8 cellular contexts compared by ENCODE assay signal in genomic region chr7:157009778-157010587, GRCh38. TPM values are rescaled to one million over a fixed set of nuclear protein-coding genes. Genes with fewer than 3 reads are reported as not detected.
DNase-seq lines count a peak whose midpoint lies in the region; ATAC-seq and TF ChIP-seq lines count a peak whose summit lies in the region.

No MANE protein-coding gene starts in this region.

- peaks cover 7% of the 10 kb centered on the region for H3K4me1 Mint-ChIP-seq in glutamatergic neuron (ENCODE audit: low read depth, unreplicated experiment)
- H3K4me1 Mint-ChIP-seq in stimulated activated naive CD8-positive, alpha-beta T cell treated with anti-CD3 and anti-CD28 coated beads, Interleukin-15, amount 100 ng/mL, for 72 hours: peaks cover 47% of the 10 kb centered on the region

- H3K27me3 ChIP-seq in OCI-LY3 (ENCODE audit: low read depth, low read length): no peaks in the 10 kb centered on the region

- H3K4me3 ChIP-seq in HEK293 (ENCODE audit: low read depth, low read length) (peak overlapping the region; percentile 71), OCI-LY3 (ENCODE audit: low read length) (peak overlapping the region; percentile 91)

- peak overlapping the region; percentile 30 for H3K4me3 Mint-ChIP-seq in glutamatergic neuron (ENCODE audit: unreplicated experiment)
- H3K4me3 Mint-ChIP-seq in stimulated activated naive CD8-positive, alpha-beta T cell treated with anti-CD3 and anti-CD28 coated beads, Interleukin-15, amount 100 ng/mL, for 72 hours: peak overlapping the region; percentile 54 to 84

- H3K27ac ChIP-seq in HEK293 (ENCODE audit: extremely low read depth, low read depth, low read length): peak overlapping the region; percentile 69; the same call in 1 of the 2 replicates
- peak overlapping the region; percentile 58 for H3K27ac ChIP-seq in OCI-LY3 (ENCODE audit: low read length)

- CTCF ChIA-PET in HEK293 (lab: Yijun Ruan, JAX): interaction anchor here (0.7 kb wide), 2 partner anchors 60 to 147 kb away, joined by 3 to 5 read pairs; partner anchors contain the start of gene NOM1

- DNase-seq in NCI-H1105 treated with DMSO at 0.1 percent for 48 hours (lab: John Stamatoyannopoulos, UW) (peak; percentile 40), NCI-H1105 (lab: John Stamatoyannopoulos, UW) (no peak), glutamatergic neuron (no peak), OCI-M2 (lab: John Stamatoyannopoulos, UW; ENCODE audit: unreplicated experiment) (no peak)
- DNase-seq in stimulated activated naive CD8-positive, alpha-beta T cell treated with anti-CD3 and anti-CD28 coated beads, Interleukin-15, amount 100 ng/mL, for 72 hours: no peak
- DNase-seq in stimulated activated CD4-positive, alpha-beta T cell treated with anti-CD3 and anti-CD28 coated beads, Interleukin-15, amount 100 ng/mL, for 24 hours: no peak

- H3K9me3 Mint-ChIP-seq in glutamatergic neuron (ENCODE audit: unreplicated experiment): peaks cover 14% of the 10 kb centered on the region
- H3K9me3 Mint-ChIP-seq in stimulated activated naive CD8-positive, alpha-beta T cell treated with anti-CD3 and anti-CD28 coated beads, Interleukin-15, amount 100 ng/mL, for 72 hours: no peaks in the 10 kb centered on the region

- peak overlapping the region; percentile 82 for H3K4me2 ChIP-seq in OCI-LY3 (ENCODE audit: low read length)

- POLR2A ChIA-PET in HEK293 (lab: Yijun Ruan, JAX): interaction anchor here (0.6 to 1.6 kb wide), 6 partner anchors 10 to 99 kb away, joined by 3 to 6 read pairs (median 3); no protein-coding TSS in a partner anchor

- H3K9me3 ChIP-seq in HEK293 (ENCODE audit: control insufficient read depth, insufficient read depth, low read depth, low read length) (no peaks in the 10 kb centered on the region), OCI-LY3 (ENCODE audit: insufficient read depth, low read length) (no peaks in the 10 kb centered on the region)

- H3K9ac ChIP-seq in OCI-LY3 (ENCODE audit: low read length): peak overlapping the region; percentile 96

- TF ChIP-seq CTCF in HEK293 (tag by site-specific recombination; IDR thresholded peaks at IDR 0.05) (no peak), OCI-LY3 (IDR thresholded peaks at IDR 0.05; ENCODE audit: low read depth, low read length) (no peak), glutamatergic neuron (IDR thresholded peaks at IDR 0.05; ENCODE audit: partially characterized antibody, unreplicated experiment) (no peak)

- H3K79me2 ChIP-seq in OCI-LY3 (ENCODE audit: low read length): peaks cover 58% of the 10 kb centered on the region

- ATAC-seq in stimulated activated naive CD8-positive, alpha-beta T cell treated with anti-CD3 and anti-CD28 coated beads, Interleukin-15, amount 100 ng/mL, for 72 hours: peak; percentile 24

- H3K4me1 ChIP-seq in HEK293 (ENCODE audit: control insufficient read depth, insufficient read depth, low read length) (peaks cover 10% of the 10 kb centered on the region; the same call in 1 of the 2 replicates), OCI-LY3 (ENCODE audit: low read length) (peaks cover 24% of the 10 kb centered on the region)

- no peak overlapping the region for H3K27ac Mint-ChIP-seq in glutamatergic neuron (ENCODE audit: unreplicated experiment)
- H3K27ac Mint-ChIP-seq in stimulated activated naive CD8-positive, alpha-beta T cell treated with anti-CD3 and anti-CD28 coated beads, Interleukin-15, amount 100 ng/mL, for 72 hours: no peak overlapping the region

- H3K36me3 ChIP-seq in HEK293 (ENCODE audit: control insufficient read depth in 2 of 2, insufficient read depth in 1 of 2, low read length in 2 of 2) (peaks cover 0 to 17% of the 10 kb centered on the region in 2 experiments; a peak in 2 of 3 replicates), OCI-LY3 (replicated peaks; ENCODE audit: low read depth, low read length) (peaks cover 19% of the 10 kb centered on the region)

- H4K20me1 ChIP-seq in OCI-LY3 (ENCODE audit: insufficient read depth, low read length): peaks cover 4% of the 10 kb centered on the region; the same call in 1 of the 2 replicates

- no peaks in the 10 kb centered on the region for H3K36me3 Mint-ChIP-seq in glutamatergic neuron (ENCODE audit: unreplicated experiment)

- H3K27me3 Mint-ChIP-seq in glutamatergic neuron (ENCODE audit: unreplicated experiment): peaks cover 32% of the 10 kb centered on the region
- peaks cover 92% of the 10 kb centered on the region for H3K27me3 Mint-ChIP-seq in stimulated activated naive CD8-positive, alpha-beta T cell treated with anti-CD3 and anti-CD28 coated beads, Interleukin-15, amount 100 ng/mL, for 72 hours

- peak overlapping the region; percentile 58; the same call in 1 of the 2 replicates for H2AFZ ChIP-seq in OCI-LY3 (ENCODE audit: low read depth, low read length)

TF ChIP-seq in HEK293, 187 proteins besides CTCF, POLR2A, EP300 and RAD21 (continues in another document):
- TF ChIP-seq YY1 (tag by site-specific recombination; IDR thresholded peaks at IDR 0.05): 0 out of 2 replicates have a peak, but pooled peaks have one; percentile 37
- TF ChIP-seq, protein P1, sequence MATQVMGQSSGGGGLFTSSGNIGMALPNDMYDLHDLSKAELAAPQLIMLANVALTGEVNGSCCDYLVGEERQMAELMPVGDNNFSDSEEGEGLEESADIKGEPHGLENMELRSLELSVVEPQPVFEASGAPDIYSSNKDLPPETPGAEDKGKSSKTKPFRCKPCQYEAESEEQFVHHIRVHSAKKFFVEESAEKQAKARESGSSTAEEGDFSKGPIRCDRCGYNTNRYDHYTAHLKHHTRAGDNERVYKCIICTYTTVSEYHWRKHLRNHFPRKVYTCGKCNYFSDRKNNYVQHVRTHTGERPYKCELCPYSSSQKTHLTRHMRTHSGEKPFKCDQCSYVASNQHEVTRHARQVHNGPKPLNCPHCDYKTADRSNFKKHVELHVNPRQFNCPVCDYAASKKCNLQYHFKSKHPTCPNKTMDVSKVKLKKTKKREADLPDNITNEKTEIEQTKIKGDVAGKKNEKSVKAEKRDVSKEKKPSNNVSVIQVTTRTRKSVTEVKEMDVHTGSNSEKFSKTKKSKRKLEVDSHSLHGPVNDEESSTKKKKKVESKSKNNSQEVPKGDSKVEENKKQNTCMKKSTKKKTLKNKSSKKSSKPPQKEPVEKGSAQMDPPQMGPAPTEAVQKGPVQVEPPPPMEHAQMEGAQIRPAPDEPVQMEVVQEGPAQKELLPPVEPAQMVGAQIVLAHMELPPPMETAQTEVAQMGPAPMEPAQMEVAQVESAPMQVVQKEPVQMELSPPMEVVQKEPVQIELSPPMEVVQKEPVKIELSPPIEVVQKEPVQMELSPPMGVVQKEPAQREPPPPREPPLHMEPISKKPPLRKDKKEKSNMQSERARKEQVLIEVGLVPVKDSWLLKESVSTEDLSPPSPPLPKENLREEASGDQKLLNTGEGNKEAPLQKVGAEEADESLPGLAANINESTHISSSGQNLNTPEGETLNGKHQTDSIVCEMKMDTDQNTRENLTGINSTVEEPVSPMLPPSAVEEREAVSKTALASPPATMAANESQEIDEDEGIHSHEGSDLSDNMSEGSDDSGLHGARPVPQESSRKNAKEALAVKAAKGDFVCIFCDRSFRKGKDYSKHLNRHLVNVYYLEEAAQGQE (tag by site-specific recombination; IDR thresholded peaks at IDR 0.05): peak; percentile 25; the same call in 1 of the 2 replicates
- 0 out of 2 replicates have a peak, but pooled peaks have one; percentile 32 for TF ChIP-seq REPIN1 (tag by site-specific recombination; IDR thresholded peaks at IDR 0.05; ENCODE audit: low read depth)
- TF ChIP-seq SP2 (tag by site-specific recombination; IDR thresholded peaks at IDR 0.05): 0 out of 2 replicates have a peak, but pooled peaks have one; percentile 6
- peak; percentile 24 for TF ChIP-seq GLIS1 (tag by site-specific recombination; IDR thresholded peaks at IDR 0.05)
- peak; percentile 53; the same call in 1 of the 2 replicates for TF ChIP-seq ZBTB1 (tag by site-specific recombination; IDR thresholded peaks at IDR 0.05)
- TF ChIP-seq KLF17 (tag by site-specific recombination; IDR thresholded peaks at IDR 0.05): peak; percentile 42; the same call in 1 of the 2 replicates
- no peak for TF ChIP-seq ZNF610 (tag by site-specific recombination; IDR thresholded peaks at IDR 0.05; ENCODE audit: borderline replicate concordance)
- TF ChIP-seq ZBTB11 (tag by site-specific recombination; conservative IDR thresholded peaks at IDR 0.05; ENCODE audit: low read depth): peak; percentile 12; the same call in 1 of the 2 replicates
- no peak for TF ChIP-seq ZNF16 (tag by site-specific recombination; IDR thresholded peaks at IDR 0.05; ENCODE audit: low read depth)
- peak; percentile 74; the same call in 1 of the 2 replicates for TF ChIP-seq ZBTB20 (tag by site-specific recombination; IDR thresholded peaks at IDR 0.05)
- peak; percentile 43 for TF ChIP-seq GLIS2 (tag by site-specific recombination; IDR thresholded peaks at IDR 0.05)

RNA-seq across cellular contexts. Expression of gene MNX1, which starts 0.5 kb away (rescaled TPM):
- 0.59 TPM for total RNA-seq in glutamatergic neuron (ENCODE audit: unreplicated experiment)
